In genomic region chr12:19482551-19483109, GRCh38 we compare ENCODE assay signal across 9 cellular contexts. TPM values are rescaled to one million over a fixed set of nuclear protein-coding genes. Genes with fewer than 3 reads are reported as not detected.
A peak's percentile ranks its signal among the peaks of the same experiment; 100 is the strongest.
DNase-seq lines count a peak whose midpoint lies in the region; ATAC-seq and TF ChIP-seq lines count a peak whose summit lies in the region.
"Had no signal": no experiment of that assay in that cellular context is flagged by ENCODE, and none has a peak within 500 bp of the region (broad histone marks: within the 10 kb centered on the region; RNA-seq: fewer than 3 reads in every experiment).

No MANE protein-coding gene starts in this region.

- no peaks in the 10 kb centered on the region for H3K27me3 Mint-ChIP-seq in chondrocyte (ENCODE audit: low read depth)

- H3K9me3 Mint-ChIP-seq in chondrocyte (ENCODE audit: low read depth): peaks cover 6% of the 10 kb centered on the region

- TF ChIP-seq CTCF in chondrocyte (IDR thresholded peaks at IDR 0.05) (no peak), smooth muscle cell (IDR thresholded peaks at IDR 0.05; ENCODE audit: borderline replicate concordance, insufficient read depth, poor library complexity, severe bottlenecking) (no peak)

- H3K4me3 Mint-ChIP-seq in chondrocyte (ENCODE audit: unreplicated experiment): no peak overlapping the region

- no peak overlapping the region for H3K9ac ChIP-seq in smooth muscle cell (ENCODE audit: low read depth)

- peaks cover 98% of the 10 kb centered on the region for H3K79me2 ChIP-seq in smooth muscle cell (ENCODE audit: low read depth)

- H3K27ac Mint-ChIP-seq in chondrocyte (ENCODE audit: unreplicated experiment): peak overlapping the region; percentile 79

- ATAC-seq in GM18505 (IDR thresholded peaks at IDR 0.05; ENCODE audit: unreplicated experiment) (peak; percentile 85), HG02759 (IDR thresholded peaks at IDR 0.05; ENCODE audit: unreplicated experiment) (peak; percentile 94)

- H4K20me1 ChIP-seq in smooth muscle cell (ENCODE audit: low read depth): peaks cover 80% of the 10 kb centered on the region

- peak; percentile 36 for TF ChIP-seq POLR2A in GM18505 (IDR thresholded peaks at IDR 0.05; ENCODE audit: borderline replicate concordance, extremely low read depth, insufficient read depth, insufficient read length)

- 60% methylated on average over 9 of the region's 9 CpGs for WGBS in smooth muscle cell (ENCODE audit: low lambda C conversion rate)

- H3K4me2 ChIP-seq in smooth muscle cell: peak overlapping the region; percentile 33

- DNase-seq in UCSD-AML1 (lab: John Stamatoyannopoulos, UW; ENCODE audit: unreplicated experiment): peak; percentile 23
- no peak for DNase-seq in chondrocyte (ENCODE audit: low spot score)
- no peak for DNase-seq in smooth muscle cell (lab: John Stamatoyannopoulos, UW; ENCODE audit: unreplicated experiment)
- no peak for DNase-seq in NCI-H187 treated with DMSO at 0.1 percent for 48 hours (lab: John Stamatoyannopoulos, UW)
- DNase-seq in globus pallidus (ENCODE audit: low spot score): no peak
- DNase-seq in hepatic stellate cell (ENCODE audit: low spot score): no peak

- H3K27ac ChIP-seq in smooth muscle cell (ENCODE audit: low read depth): peak overlapping the region; percentile 60
- H3K27ac ChIP-seq: epithelial cell of prostate had no signal

- no peak overlapping the region for H2AFZ ChIP-seq in smooth muscle cell (ENCODE audit: low read depth)

- H3K36me3 ChIP-seq in smooth muscle cell (ENCODE audit: low read depth): peaks cover 6% of the 10 kb centered on the region

- peaks cover 9% of the 10 kb centered on the region for H3F3A ChIP-seq in smooth muscle cell (ENCODE audit: low read depth)

- H3K9me3 ChIP-seq in smooth muscle cell (replicated peaks; ENCODE audit: low read depth): peaks cover 5% of the 10 kb centered on the region

- H3K36me3 Mint-ChIP-seq in chondrocyte (ENCODE audit: low read depth): peaks cover 26% of the 10 kb centered on the region

- no peaks in the 10 kb centered on the region for H3K27me3 ChIP-seq in smooth muscle cell (ENCODE audit: low read depth)

- no peaks in the 10 kb centered on the region for H3K4me1 ChIP-seq in smooth muscle cell (ENCODE audit: low read depth)

- peaks cover 25% of the 10 kb centered on the region for H3K4me1 Mint-ChIP-seq in chondrocyte (ENCODE audit: low read depth)

- no peak overlapping the region for H3K4me3 ChIP-seq in smooth muscle cell

RNA-seq across cellular contexts. Expression of gene AEBP2, which starts 43.3 kb away (rescaled TPM):
- total RNA-seq in chondrocyte (34.4 to 36.5 TPM (median 36.0 TPM) in 3 replicates), smooth muscle cell (23.3 and 24.5 TPM in 2 replicates)
- 7.4 and 7.6 TPM in 2 replicates for polyA plus RNA-seq in smooth muscle cell
